In the genomic region with DNA sequence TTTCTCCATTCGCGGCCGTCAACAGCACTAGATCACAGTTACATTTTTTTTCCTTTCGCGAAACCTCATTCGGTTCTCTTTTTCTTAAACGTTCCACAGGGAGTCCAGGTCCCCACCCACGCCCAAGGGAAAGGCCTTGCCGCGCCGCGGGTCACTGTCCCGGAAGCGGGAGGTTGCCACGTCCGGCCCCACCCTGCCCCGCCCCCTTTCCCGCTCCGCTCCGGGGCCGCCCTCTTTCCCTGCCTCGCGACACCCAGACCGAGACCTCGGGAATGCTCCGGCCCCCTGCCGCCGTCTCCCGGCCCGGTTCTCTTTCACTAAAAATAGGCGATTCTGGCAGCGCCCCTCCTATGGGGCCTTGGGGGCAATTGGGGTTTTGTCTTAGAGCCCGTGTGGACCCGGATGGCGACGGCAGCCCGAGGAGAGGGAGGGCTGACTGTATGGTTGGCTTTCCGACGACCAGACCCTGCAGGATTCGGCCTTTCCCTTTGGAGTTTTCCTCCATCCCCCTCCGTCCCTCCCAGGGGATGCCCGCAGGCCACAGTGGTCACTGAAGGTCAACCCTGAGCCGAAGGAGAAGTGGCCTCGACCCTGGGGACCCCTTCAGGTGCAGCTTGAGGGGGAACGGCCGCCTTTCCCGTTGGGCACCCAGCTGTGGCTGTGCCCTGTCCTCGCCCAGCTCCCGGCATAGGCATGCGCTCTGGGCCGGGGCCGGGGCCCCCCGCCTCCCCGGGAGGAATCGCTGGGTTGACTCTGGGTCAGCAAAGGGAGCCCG, we compare ENCODE assay signal across 1 cellular context.
TF ChIP-seq lines count a peak whose summit lies in the region.

No MANE protein-coding gene starts in this region.

TF ChIP-seq in HepG2, 621 proteins besides CTCF, POLR2A, EP300 and RAD21 (continued from another document and continues in another):
- peak; percentile 1 for TF ChIP-seq ZNF18 (CRISPR knock-in tag; IDR thresholded peaks at IDR 0.05; ENCODE audit: insufficient replicate concordance)
- no peak for TF ChIP-seq GLI4 (CRISPR knock-in tag; IDR thresholded peaks at IDR 0.05; ENCODE audit: borderline replicate concordance)
- TF ChIP-seq HIC2 (CRISPR knock-in tag; IDR thresholded peaks at IDR 0.05; ENCODE audit: low read depth) = peak; percentile 12; the same call in 1 of the 2 replicates
- TF ChIP-seq ISL2 (CRISPR knock-in tag; IDR thresholded peaks at IDR 0.05) = peak; percentile 38; the same call in 1 of the 2 replicates
- peak; percentile 62 for TF ChIP-seq E2F1 (CRISPR knock-in tag; IDR thresholded peaks at IDR 0.05)
- TF ChIP-seq HMGXB4 (CRISPR knock-in tag; IDR thresholded peaks at IDR 0.05; ENCODE audit: borderline replicate concordance in 1 of 2, low read depth in 1 of 2) = peak in 1 of 2 experiments; percentile 86
- peak in 1 of 2 experiments; percentile 25; a peak in 2 of 4 replicates for TF ChIP-seq KLF16 (CRISPR knock-in tag; IDR thresholded peaks at IDR 0.05)
- TF ChIP-seq, protein P1, sequence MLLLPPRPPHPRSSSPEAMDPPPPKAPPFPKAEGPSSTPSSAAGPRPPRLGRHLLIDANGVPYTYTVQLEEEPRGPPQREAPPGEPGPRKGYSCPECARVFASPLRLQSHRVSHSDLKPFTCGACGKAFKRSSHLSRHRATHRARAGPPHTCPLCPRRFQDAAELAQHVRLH (CRISPR knock-in tag; IDR thresholded peaks at IDR 0.05; ENCODE audit: borderline replicate concordance, low read depth) = 0 out of 2 replicates have a peak, but pooled peaks have one; percentile 19
- TF ChIP-seq, protein P2, sequence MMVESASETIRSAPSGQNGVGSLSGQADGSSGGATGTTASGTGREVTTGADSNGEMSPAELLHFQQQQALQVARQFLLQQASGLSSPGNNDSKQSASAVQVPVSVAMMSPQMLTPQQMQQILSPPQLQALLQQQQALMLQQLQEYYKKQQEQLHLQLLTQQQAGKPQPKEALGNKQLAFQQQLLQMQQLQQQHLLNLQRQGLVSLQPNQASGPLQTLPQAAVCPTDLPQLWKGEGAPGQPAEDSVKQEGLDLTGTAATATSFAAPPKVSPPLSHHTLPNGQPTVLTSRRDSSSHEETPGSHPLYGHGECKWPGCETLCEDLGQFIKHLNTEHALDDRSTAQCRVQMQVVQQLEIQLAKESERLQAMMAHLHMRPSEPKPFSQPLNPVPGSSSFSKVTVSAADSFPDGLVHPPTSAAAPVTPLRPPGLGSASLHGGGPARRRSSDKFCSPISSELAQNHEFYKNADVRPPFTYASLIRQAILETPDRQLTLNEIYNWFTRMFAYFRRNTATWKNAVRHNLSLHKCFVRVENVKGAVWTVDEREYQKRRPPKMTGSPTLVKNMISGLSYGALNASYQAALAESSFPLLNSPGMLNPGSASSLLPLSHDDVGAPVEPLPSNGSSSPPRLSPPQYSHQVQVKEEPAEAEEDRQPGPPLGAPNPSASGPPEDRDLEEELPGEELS (CRISPR knock-in tag; IDR thresholded peaks at IDR 0.05) = no peak; the same call in 1 of the 2 replicates
- TF ChIP-seq GPBP1L1 (CRISPR knock-in tag; IDR thresholded peaks at IDR 0.05) = no peak
- peak; percentile 83 for TF ChIP-seq PHF8 (CRISPR knock-in tag; IDR thresholded peaks at IDR 0.05)
- no peak for TF ChIP-seq PLRG1 (conservative IDR thresholded peaks at IDR 0.05)
- TF ChIP-seq ZSCAN30 (CRISPR knock-in tag; IDR thresholded peaks at IDR 0.05) = peak; percentile 75; the same call in 1 of the 2 replicates
- TF ChIP-seq, protein P3, sequence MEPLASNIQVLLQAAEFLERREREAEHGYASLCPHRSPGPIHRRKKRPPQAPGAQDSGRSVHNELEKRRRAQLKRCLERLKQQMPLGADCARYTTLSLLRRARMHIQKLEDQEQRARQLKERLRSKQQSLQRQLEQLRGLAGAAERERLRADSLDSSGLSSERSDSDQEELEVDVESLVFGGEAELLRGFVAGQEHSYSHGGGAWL (CRISPR knock-in tag; IDR thresholded peaks at IDR 0.05) = peak; percentile 74; the same call in 1 of the 2 replicates
- TF ChIP-seq, protein P4, sequence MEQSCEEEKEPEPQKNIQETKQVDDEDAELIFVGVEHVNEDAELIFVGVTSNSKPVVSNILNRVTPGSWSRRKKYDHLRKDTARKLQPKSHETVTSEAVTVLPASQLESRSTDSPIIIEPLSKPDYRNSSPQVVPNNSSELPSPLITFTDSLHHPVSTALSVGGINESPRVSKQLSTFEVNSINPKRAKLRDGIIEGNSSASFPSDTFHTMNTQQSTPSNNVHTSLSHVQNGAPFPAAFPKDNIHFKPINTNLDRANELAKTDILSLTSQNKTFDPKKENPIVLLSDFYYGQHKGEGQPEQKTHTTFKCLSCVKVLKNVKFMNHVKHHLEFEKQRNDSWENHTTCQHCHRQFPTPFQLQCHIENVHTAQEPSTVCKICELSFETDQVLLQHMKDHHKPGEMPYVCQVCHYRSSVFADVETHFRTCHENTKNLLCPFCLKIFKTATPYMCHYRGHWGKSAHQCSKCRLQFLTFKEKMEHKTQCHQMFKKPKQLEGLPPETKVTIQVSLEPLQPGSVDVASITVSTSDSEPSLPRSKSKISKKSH (CRISPR knock-in tag; IDR thresholded peaks at IDR 0.05; ENCODE audit: borderline replicate concordance) = no peak
- no peak; the same call in none of the 2 replicates for TF ChIP-seq NRL (CRISPR knock-in tag; IDR thresholded peaks at IDR 0.05; ENCODE audit: borderline replicate concordance)
- no peak for TF ChIP-seq SRSF9 (IDR thresholded peaks at IDR 0.05; ENCODE audit: borderline replicate concordance, insufficient read depth, low read depth, low read length, poor library complexity, severe bottlenecking)
- no peak for TF ChIP-seq AKAP8 (CRISPR knock-in tag; IDR thresholded peaks at IDR 0.05)
- peak; percentile 60 for TF ChIP-seq HOXA5 (CRISPR knock-in tag; IDR thresholded peaks at IDR 0.05)
- TF ChIP-seq HNF4A (CRISPR knock-in tag; IDR thresholded peaks at IDR 0.05) = 0 out of 2 replicates have a peak, but pooled peaks have one; percentile 16
- TF ChIP-seq STAT5B (CRISPR knock-in tag; IDR thresholded peaks at IDR 0.05) = no peak
- no peak for TF ChIP-seq ZFYVE20 (CRISPR knock-in tag; IDR thresholded peaks at IDR 0.05; ENCODE audit: borderline replicate concordance, low read depth)
- TF ChIP-seq MATR3 (CRISPR knock-in tag; IDR thresholded peaks at IDR 0.05) = no peak
- peak; percentile 10 for TF ChIP-seq HNRNPLL (IDR thresholded peaks at IDR 0.05; ENCODE audit: low read depth, low read length, poor library complexity, severe bottlenecking)
- TF ChIP-seq ZNF549 (CRISPR knock-in tag; IDR thresholded peaks at IDR 0.05) = no peak
- TF ChIP-seq, protein P5, sequence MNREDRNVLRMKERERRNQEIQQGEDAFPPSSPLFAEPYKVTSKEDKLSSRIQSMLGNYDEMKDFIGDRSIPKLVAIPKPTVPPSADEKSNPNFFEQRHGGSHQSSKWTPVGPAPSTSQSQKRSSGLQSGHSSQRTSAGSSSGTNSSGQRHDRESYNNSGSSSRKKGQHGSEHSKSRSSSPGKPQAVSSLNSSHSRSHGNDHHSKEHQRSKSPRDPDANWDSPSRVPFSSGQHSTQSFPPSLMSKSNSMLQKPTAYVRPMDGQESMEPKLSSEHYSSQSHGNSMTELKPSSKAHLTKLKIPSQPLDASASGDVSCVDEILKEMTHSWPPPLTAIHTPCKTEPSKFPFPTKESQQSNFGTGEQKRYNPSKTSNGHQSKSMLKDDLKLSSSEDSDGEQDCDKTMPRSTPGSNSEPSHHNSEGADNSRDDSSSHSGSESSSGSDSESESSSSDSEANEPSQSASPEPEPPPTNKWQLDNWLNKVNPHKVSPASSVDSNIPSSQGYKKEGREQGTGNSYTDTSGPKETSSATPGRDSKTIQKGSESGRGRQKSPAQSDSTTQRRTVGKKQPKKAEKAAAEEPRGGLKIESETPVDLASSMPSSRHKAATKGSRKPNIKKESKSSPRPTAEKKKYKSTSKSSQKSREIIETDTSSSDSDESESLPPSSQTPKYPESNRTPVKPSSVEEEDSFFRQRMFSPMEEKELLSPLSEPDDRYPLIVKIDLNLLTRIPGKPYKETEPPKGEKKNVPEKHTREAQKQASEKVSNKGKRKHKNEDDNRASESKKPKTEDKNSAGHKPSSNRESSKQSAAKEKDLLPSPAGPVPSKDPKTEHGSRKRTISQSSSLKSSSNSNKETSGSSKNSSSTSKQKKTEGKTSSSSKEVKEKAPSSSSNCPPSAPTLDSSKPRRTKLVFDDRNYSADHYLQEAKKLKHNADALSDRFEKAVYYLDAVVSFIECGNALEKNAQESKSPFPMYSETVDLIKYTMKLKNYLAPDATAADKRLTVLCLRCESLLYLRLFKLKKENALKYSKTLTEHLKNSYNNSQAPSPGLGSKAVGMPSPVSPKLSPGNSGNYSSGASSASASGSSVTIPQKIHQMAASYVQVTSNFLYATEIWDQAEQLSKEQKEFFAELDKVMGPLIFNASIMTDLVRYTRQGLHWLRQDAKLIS (CRISPR knock-in tag; IDR thresholded peaks at IDR 0.05) = no peak; the same call in 1 of the 2 replicates
- no peak for TF ChIP-seq ZNF180 (CRISPR knock-in tag; IDR thresholded peaks at IDR 0.05; ENCODE audit: borderline replicate concordance, low read depth)
- no peak for TF ChIP-seq ZNF713 (CRISPR knock-in tag; IDR thresholded peaks at IDR 0.05)
- TF ChIP-seq ZNF615 (CRISPR knock-in tag; IDR thresholded peaks at IDR 0.05; ENCODE audit: borderline replicate concordance) = 0 out of 2 replicates have a peak, but pooled peaks have one; percentile 64
- TF ChIP-seq, protein P6, sequence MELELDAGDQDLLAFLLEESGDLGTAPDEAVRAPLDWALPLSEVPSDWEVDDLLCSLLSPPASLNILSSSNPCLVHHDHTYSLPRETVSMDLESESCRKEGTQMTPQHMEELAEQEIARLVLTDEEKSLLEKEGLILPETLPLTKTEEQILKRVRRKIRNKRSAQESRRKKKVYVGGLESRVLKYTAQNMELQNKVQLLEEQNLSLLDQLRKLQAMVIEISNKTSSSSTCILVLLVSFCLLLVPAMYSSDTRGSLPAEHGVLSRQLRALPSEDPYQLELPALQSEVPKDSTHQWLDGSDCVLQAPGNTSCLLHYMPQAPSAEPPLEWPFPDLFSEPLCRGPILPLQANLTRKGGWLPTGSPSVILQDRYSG (CRISPR knock-in tag; IDR thresholded peaks at IDR 0.05) = no peak
- TF ChIP-seq ZNF513 (CRISPR knock-in tag; conservative IDR thresholded peaks at IDR 0.05) = no peak
- no peak for TF ChIP-seq ADNP (CRISPR knock-in tag; IDR thresholded peaks at IDR 0.05)
- no peak for TF ChIP-seq MAFF (IDR thresholded peaks at IDR 0.05; ENCODE audit: low read depth, low read length)
